Comparison of ENCODE assay signal across 16 cellular contexts in the genomic region with DNA sequence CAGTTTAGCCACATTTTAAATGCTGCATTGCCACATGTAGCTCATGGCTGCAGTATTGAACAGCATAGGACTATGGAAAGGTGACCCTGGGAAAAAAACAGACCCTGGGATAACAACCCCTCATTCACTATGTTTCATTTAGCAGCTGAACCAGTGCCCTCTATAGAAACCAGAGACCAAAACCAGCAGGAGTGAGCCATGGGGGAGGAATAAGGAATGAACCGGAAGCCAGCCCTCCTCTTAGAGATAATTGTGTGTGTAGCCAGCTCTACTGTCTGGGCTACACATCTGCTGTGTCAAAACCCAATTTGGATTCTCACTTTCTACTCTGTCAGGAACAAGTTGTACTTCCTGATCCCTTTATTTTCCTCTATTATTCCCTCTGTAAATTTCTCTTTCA.
"Had no signal": no experiment of that assay in that cellular context is flagged by ENCODE, and none has a peak within 500 bp of the region (broad histone marks: within the 10 kb centered on the region; RNA-seq: fewer than 3 reads in every experiment).

No MANE protein-coding gene starts in this region.

- DNase-seq: activated CD4-positive, alpha-beta memory T cell treated with anti-CD3 and anti-CD28 coated beads, Interleukin-2, amount 10 ng/mL, durations not matched to agents 7 days and 5 days; activated CD4-positive, alpha-beta T cell treated with anti-CD3 and anti-CD28 coated beads for 36 hours; activated CD8-positive, alpha-beta memory T cell treated with anti-CD3 and anti-CD28 coated beads, Interleukin-2, amount 50 U/mL, for 4 hours; activated naive CD4-positive, alpha-beta T cell; activated naive CD8-positive, alpha-beta T cell treated with anti-CD3 and anti-CD28 coated beads, Interleukin-2, amount 50 U/mL, for 24 hours; colonic mucosa; effector CD4-positive, alpha-beta T cell; gastrocnemius medialis; heart right ventricle; kidney; small intestine; T-cell; T1000; thyroid gland had no signal

- H3K9me3 ChIP-seq: ascending aorta, colonic mucosa, gastrocnemius medialis, heart right ventricle, thyroid gland had no signal

- H3K4me3 ChIP-seq: ascending aorta, colonic mucosa, gastrocnemius medialis, heart right ventricle, thyroid gland had no signal

- H3K27ac ChIP-seq: ascending aorta, colonic mucosa, gastrocnemius medialis, heart right ventricle, thyroid gland, VCaP had no signal

- H3K36me3 ChIP-seq: ascending aorta, colonic mucosa, gastrocnemius medialis, heart right ventricle, thyroid gland had no signal

- H3K4me1 ChIP-seq: ascending aorta, colonic mucosa, gastrocnemius medialis, heart right ventricle, thyroid gland had no signal

- ATAC-seq: activated CD4-positive, alpha-beta T cell treated with anti-CD3 and anti-CD28 coated beads for 36 hours; activated naive CD8-positive, alpha-beta T cell treated with anti-CD3 and anti-CD28 coated beads, Interleukin-2, amount 50 U/mL, for 24 hours; gastrocnemius medialis; heart right ventricle; T-cell had no signal

- H3K27me3 ChIP-seq: ascending aorta, colonic mucosa, gastrocnemius medialis, thyroid gland had no signal
